Comparison of ENCODE assay signal across 2 cellular contexts in genomic region chr16:89905511-89906140, GRCh38.
TF ChIP-seq lines count a peak whose summit lies in the region.

No MANE protein-coding gene starts in this region.

TF ChIP-seq in HEK293, 187 proteins besides CTCF, POLR2A, EP300 and RAD21:
- TF ChIP-seq KLF8 (tag by site-specific recombination; IDR thresholded peaks at IDR 0.05) (0 out of 2 replicates have a peak, but pooled peaks have one; percentile 18), HIC1 (tag by site-specific recombination; IDR thresholded peaks at IDR 0.05) (peak; percentile 67), ZNF747 (tag by site-specific recombination; IDR thresholded peaks at IDR 0.05) (no peak)

TF ChIP-seq in K562, 482 proteins besides CTCF, POLR2A, EP300 and RAD21:
- peak; percentile 9 for TF ChIP-seq HMGN3 (IDR thresholded peaks at IDR 0.05; ENCODE audit: borderline replicate concordance, extremely low read depth, insufficient read length, low read depth, low read length)
- no peak for TF ChIP-seq ZNF197 (CRISPR knock-in tag; IDR thresholded peaks at IDR 0.05; ENCODE audit: low read depth)
- TF ChIP-seq POLR2G (IDR thresholded peaks at IDR 0.05; ENCODE audit: low read depth, low read length): peak; percentile 46
